In the genomic region with DNA sequence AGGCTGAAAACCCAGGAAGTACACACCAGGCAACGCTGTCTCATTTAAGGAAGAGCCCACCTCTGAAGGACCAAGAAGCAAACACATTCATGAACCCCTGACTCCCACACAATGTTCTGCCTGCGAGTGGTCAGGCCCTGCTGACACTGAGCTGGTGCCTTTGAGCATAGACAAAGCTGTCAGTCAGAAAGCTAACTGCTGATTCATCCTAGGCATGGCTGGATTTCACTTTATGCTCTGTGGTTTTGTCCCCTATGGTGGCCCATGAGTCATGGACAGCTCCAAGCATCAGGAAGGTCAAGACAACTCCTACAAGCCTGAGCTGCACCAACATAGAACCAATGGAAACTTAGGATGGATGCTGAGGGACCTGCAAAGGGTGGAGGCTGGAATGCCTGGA, we compare ENCODE assay signal across 1 cellular context.
TF ChIP-seq lines count a peak whose summit lies in the region.

No MANE protein-coding gene starts in this region.

TF ChIP-seq in HepG2, 621 proteins besides CTCF, POLR2A, EP300 and RAD21 (continued from another document and continues in another):
- no peak for TF ChIP-seq TIGD3 (CRISPR knock-in tag; IDR thresholded peaks at IDR 0.05; ENCODE audit: borderline replicate concordance)
- no peak for TF ChIP-seq KDM4B (CRISPR knock-in tag; IDR thresholded peaks at IDR 0.05)
- no peak for TF ChIP-seq ZNF205 (CRISPR knock-in tag; IDR thresholded peaks at IDR 0.05)
- TF ChIP-seq SOX13 (IDR thresholded peaks at IDR 0.05), result no peak
- TF ChIP-seq SOX13 (CRISPR knock-in tag; conservative IDR thresholded peaks at IDR 0.05 in 1 of 2, IDR thresholded peaks at IDR 0.05 in 1 of 2), result peak in 1 of 2 experiments; percentile 24; a peak in 1 of 4 replicates
- no peak for TF ChIP-seq ZNF841 (CRISPR knock-in tag; IDR thresholded peaks at IDR 0.05; ENCODE audit: borderline replicate concordance)
- TF ChIP-seq AGO2 (optimal IDR thresholded peaks at IDR 0.05; ENCODE audit: low read depth, low read length), result no peak
- TF ChIP-seq, protein P1, sequence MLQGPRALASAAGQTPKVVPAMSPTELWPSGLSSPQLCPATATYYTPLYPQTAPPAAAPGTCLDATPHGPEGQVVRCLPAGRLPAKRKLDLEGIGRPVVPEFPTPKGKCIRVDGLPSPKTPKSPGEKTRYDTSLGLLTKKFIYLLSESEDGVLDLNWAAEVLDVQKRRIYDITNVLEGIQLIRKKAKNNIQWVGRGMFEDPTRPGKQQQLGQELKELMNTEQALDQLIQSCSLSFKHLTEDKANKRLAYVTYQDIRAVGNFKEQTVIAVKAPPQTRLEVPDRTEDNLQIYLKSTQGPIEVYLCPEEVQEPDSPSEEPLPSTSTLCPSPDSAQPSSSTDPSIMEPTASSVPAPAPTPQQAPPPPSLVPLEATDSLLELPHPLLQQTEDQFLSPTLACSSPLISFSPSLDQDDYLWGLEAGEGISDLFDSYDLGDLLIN (CRISPR knock-in tag; IDR thresholded peaks at IDR 0.05; ENCODE audit: borderline replicate concordance), result no peak
- TF ChIP-seq THAP11 (CRISPR knock-in tag; IDR thresholded peaks at IDR 0.05), result no peak
- no peak for TF ChIP-seq CBFB (CRISPR knock-in tag; IDR thresholded peaks at IDR 0.05)
- TF ChIP-seq ZNF256 (CRISPR knock-in tag; conservative IDR thresholded peaks at IDR 0.05), result no peak
- TF ChIP-seq KLF12 (CRISPR knock-in tag; IDR thresholded peaks at IDR 0.05; ENCODE audit: borderline replicate concordance), result no peak
- TF ChIP-seq E2F5 (CRISPR knock-in tag; conservative IDR thresholded peaks at IDR 0.05), result no peak
- no peak for TF ChIP-seq SRSF4 (IDR thresholded peaks at IDR 0.05; ENCODE audit: low read depth, low read length, poor library complexity, severe bottlenecking)
- TF ChIP-seq NFKB2 (CRISPR knock-in tag; IDR thresholded peaks at IDR 0.05; ENCODE audit: borderline replicate concordance), result no peak
- 0 out of 2 replicates have a peak, but pooled peaks have one; percentile 16 for TF ChIP-seq KDM2A (CRISPR knock-in tag; IDR thresholded peaks at IDR 0.05; ENCODE audit: borderline replicate concordance, low read depth)
- no peak for TF ChIP-seq NFYC (CRISPR knock-in tag; IDR thresholded peaks at IDR 0.05)
- peak; percentile 37 for TF ChIP-seq RBM22 (optimal IDR thresholded peaks at IDR 0.05; ENCODE audit: low read length)
- 0 out of 2 replicates have a peak, but pooled peaks have one; percentile 18 for TF ChIP-seq ZNF331 (CRISPR knock-in tag; IDR thresholded peaks at IDR 0.05)
- TF ChIP-seq, protein P2, sequence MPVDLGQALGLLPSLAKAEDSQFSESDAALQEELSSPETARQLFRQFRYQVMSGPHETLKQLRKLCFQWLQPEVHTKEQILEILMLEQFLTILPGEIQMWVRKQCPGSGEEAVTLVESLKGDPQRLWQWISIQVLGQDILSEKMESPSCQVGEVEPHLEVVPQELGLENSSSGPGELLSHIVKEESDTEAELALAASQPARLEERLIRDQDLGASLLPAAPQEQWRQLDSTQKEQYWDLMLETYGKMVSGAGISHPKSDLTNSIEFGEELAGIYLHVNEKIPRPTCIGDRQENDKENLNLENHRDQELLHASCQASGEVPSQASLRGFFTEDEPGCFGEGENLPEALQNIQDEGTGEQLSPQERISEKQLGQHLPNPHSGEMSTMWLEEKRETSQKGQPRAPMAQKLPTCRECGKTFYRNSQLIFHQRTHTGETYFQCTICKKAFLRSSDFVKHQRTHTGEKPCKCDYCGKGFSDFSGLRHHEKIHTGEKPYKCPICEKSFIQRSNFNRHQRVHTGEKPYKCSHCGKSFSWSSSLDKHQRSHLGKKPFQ (CRISPR knock-in tag; IDR thresholded peaks at IDR 0.05; ENCODE audit: insufficient replicate concordance), result no peak
- TF ChIP-seq, protein P3, sequence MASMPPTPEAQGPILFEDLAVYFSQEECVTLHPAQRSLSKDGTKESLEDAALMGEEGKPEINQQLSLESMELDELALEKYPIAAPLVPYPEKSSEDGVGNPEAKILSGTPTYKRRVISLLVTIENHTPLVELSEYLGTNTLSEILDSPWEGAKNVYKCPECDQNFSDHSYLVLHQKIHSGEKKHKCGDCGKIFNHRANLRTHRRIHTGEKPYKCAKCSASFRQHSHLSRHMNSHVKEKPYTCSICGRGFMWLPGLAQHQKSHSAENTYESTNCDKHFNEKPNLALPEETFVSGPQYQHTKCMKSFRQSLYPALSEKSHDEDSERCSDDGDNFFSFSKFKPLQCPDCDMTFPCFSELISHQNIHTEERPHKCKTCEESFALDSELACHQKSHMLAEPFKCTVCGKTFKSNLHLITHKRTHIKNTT (CRISPR knock-in tag; IDR thresholded peaks at IDR 0.05), result no peak
- TF ChIP-seq PRDM15 (CRISPR knock-in tag; IDR thresholded peaks at IDR 0.05), result no peak
- no peak for TF ChIP-seq NCOA2 (CRISPR knock-in tag; IDR thresholded peaks at IDR 0.05)
- no peak for TF ChIP-seq CC2D1A (CRISPR knock-in tag; IDR thresholded peaks at IDR 0.05)
- TF ChIP-seq ZNF674 (CRISPR knock-in tag; IDR thresholded peaks at IDR 0.05; ENCODE audit: low read depth), result no peak
- TF ChIP-seq MEIS2 (CRISPR knock-in tag; IDR thresholded peaks at IDR 0.05), result 0 out of 2 replicates have a peak, but pooled peaks have one; percentile 40
- TF ChIP-seq NAIF1 (CRISPR knock-in tag; IDR thresholded peaks at IDR 0.05; ENCODE audit: borderline replicate concordance), result no peak
- TF ChIP-seq HMGA1 (CRISPR knock-in tag; conservative IDR thresholded peaks at IDR 0.05), result no peak
- TF ChIP-seq SKIL (CRISPR knock-in tag; IDR thresholded peaks at IDR 0.05; ENCODE audit: borderline replicate concordance), result no peak
- no peak for TF ChIP-seq BCLAF1 (IDR thresholded peaks at IDR 0.05)
- TF ChIP-seq, protein P4, sequence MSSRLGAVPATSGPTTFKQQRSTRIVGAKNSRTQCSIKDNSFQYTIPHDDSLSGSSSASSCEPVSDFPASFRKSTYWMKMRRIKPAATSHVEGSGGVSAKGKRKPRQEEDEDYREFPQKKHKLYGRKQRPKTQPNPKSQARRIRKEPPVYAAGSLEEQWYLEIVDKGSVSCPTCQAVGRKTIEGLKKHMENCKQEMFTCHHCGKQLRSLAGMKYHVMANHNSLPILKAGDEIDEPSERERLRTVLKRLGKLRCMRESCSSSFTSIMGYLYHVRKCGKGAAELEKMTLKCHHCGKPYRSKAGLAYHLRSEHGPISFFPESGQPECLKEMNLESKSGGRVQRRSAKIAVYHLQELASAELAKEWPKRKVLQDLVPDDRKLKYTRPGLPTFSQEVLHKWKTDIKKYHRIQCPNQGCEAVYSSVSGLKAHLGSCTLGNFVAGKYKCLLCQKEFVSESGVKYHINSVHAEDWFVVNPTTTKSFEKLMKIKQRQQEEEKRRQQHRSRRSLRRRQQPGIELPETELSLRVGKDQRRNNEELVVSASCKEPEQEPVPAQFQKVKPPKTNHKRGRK (CRISPR knock-in tag; IDR thresholded peaks at IDR 0.05), result no peak
- TF ChIP-seq ZNF570 (CRISPR knock-in tag; IDR thresholded peaks at IDR 0.05; ENCODE audit: borderline replicate concordance), result no peak
- no peak for TF ChIP-seq GRHL1 (CRISPR knock-in tag; conservative IDR thresholded peaks at IDR 0.05)
- no peak for TF ChIP-seq GMEB2 (CRISPR knock-in tag; IDR thresholded peaks at IDR 0.05; ENCODE audit: low read depth)
- no peak for TF ChIP-seq ETV6 (CRISPR knock-in tag; conservative IDR thresholded peaks at IDR 0.05)
- no peak for TF ChIP-seq ZNF510 (CRISPR knock-in tag; IDR thresholded peaks at IDR 0.05; ENCODE audit: low read depth)
